In genomic region chr2:190979906-190980629, GRCh38 we compare ENCODE assay signal across 7 cellular contexts. TPM values are rescaled to one million over a fixed set of nuclear protein-coding genes. Genes with fewer than 3 reads are reported as not detected.
DNase-seq lines count a peak whose midpoint lies in the region; ATAC-seq and TF ChIP-seq lines count a peak whose summit lies in the region.

No MANE protein-coding gene starts in this region.

- TF ChIP-seq RAD21 in IMR-90 (IDR thresholded peaks at IDR 0.05; ENCODE audit: low read length) = 0 out of 2 replicates have a peak, but pooled peaks have one; percentile 15

- no peaks in the 10 kb centered on the region for H3K27me3 Mint-ChIP-seq in T-cell

- H3K27ac Mint-ChIP-seq in T-cell = peak overlapping the region; percentile 79 to 94
- H3K27ac Mint-ChIP-seq in stimulated activated effector memory CD8-positive, alpha-beta T cell treated with anti-CD3 and anti-CD28 coated beads, Interleukin-12 subunit alpha, Interleukin-12 subunit beta, amount 100 ng/mL, for 72 hours = peak overlapping the region; percentile 87

- H3K9me3 ChIP-seq in IMR-90 (ENCODE audit: control insufficient read depth, insufficient read depth, low read length) = no peaks in the 10 kb centered on the region
- H3K9me3 ChIP-seq in cardiac muscle cell (ENCODE audit: low read depth) = no peaks in the 10 kb centered on the region

- peaks cover 90% of the 10 kb centered on the region for H3K36me3 Mint-ChIP-seq in T-cell
- H3K36me3 Mint-ChIP-seq in stimulated activated effector memory CD8-positive, alpha-beta T cell treated with anti-CD3 and anti-CD28 coated beads, Interleukin-12 subunit alpha, Interleukin-12 subunit beta, amount 100 ng/mL, for 72 hours = peaks cover 100% of the 10 kb centered on the region

- no peak overlapping the region for H2AK9ac ChIP-seq in IMR-90 (replicated peaks; ENCODE audit: low read depth, low read length, poor library complexity)

- H2AFZ ChIP-seq in IMR-90 (replicated peaks; ENCODE audit: low read length, poor library complexity) = no peak overlapping the region

- H3K36me3 ChIP-seq in IMR-90 (ENCODE audit: control insufficient read depth, insufficient read depth, low read length) = peaks cover 53% of the 10 kb centered on the region
- peaks cover 27% of the 10 kb centered on the region for H3K36me3 ChIP-seq in cardiac muscle cell

- H4K20me1 ChIP-seq in IMR-90 (ENCODE audit: insufficient read depth, low read length) = peaks cover 42% of the 10 kb centered on the region

- dilution Hi-C loops in IMR-90 (cut with HindIII; ENCODE audit: low sequenced_read_pairs, unreplicated experiment) = no loop called here

- no peak overlapping the region for H3K14ac ChIP-seq in IMR-90 (replicated peaks; ENCODE audit: low read depth, low read length)

- in situ Hi-C loops in IMR-90 (cut with MboI; ENCODE audit: low sequenced_read_pairs) = no loop called here

- 7% methylated on average over 3 of the region's 14 CpGs; no CpG with 5 or more reads in 1 of the 2 experiments for WGBS in IMR-90 (ENCODE audit: extremely low coverage in 2 of 2, insufficient read length in 1 of 2), 2 experiments

- peaks cover 53 to 75% (median 61%) of the 10 kb centered on the region in 3 donors for H3K4me1 Mint-ChIP-seq in T-cell
- peaks cover 23% of the 10 kb centered on the region for H3K4me1 Mint-ChIP-seq in stimulated activated effector memory CD8-positive, alpha-beta T cell treated with anti-CD3 and anti-CD28 coated beads, Interleukin-12 subunit alpha, Interleukin-12 subunit beta, amount 100 ng/mL, for 72 hours

- no peak overlapping the region for H2BK15ac ChIP-seq in IMR-90 (ENCODE audit: low read depth, low read length)

- peak overlapping the region; percentile 62 for H3K4me2 ChIP-seq in IMR-90 (ENCODE audit: low read depth, low read length)

- H3K79me1 ChIP-seq in IMR-90 (ENCODE audit: low read depth in 1 of 2, low read length in 2 of 2) = peaks cover 0 to 24% of the 10 kb centered on the region in 2 experiments; a peak in 3 of 4 replicates

- H3K9ac ChIP-seq in IMR-90 (ENCODE audit: low read depth, low read length) = no peak overlapping the region

- H2AK5ac ChIP-seq in IMR-90 (ENCODE audit: low read depth, low read length) = no peak overlapping the region

- TF ChIP-seq POLR2A in IMR-90 (IDR thresholded peaks at IDR 0.05; ENCODE audit: low read depth, low read length) = no peak

- no peaks in the 10 kb centered on the region for H3K9me3 Mint-ChIP-seq in T-cell
- no peaks in the 10 kb centered on the region for H3K9me3 Mint-ChIP-seq in stimulated activated effector memory CD8-positive, alpha-beta T cell treated with anti-CD3 and anti-CD28 coated beads, Interleukin-12 subunit alpha, Interleukin-12 subunit beta, amount 100 ng/mL, for 72 hours

- peak; percentile 87 for ATAC-seq in IMR-90 (ENCODE audit: low read depth)
- ATAC-seq in T-cell (replicated peaks in 1 of 4) = peak in 3 of 4 experiments; percentile 22 to 36 (median 34)
- ATAC-seq in stimulated activated effector memory CD8-positive, alpha-beta T cell treated with anti-CD3 and anti-CD28 coated beads, Interleukin-12 subunit alpha, Interleukin-12 subunit beta, amount 100 ng/mL, for 72 hours = no peak
- ATAC-seq in GM19463 (IDR thresholded peaks at IDR 0.05; ENCODE audit: unreplicated experiment) = no peak

- intact Hi-C loops in IMR-90 (cut with micrococcal nuclease) (loop anchor here (1.0 kb wide), 1 partner anchor 199 kb away; no protein-coding TSS in a partner anchor), posterior vena cava (cut with DNase I) (no loop called here)

- H3K4me3 ChIP-seq in IMR-90 (ENCODE audit: insufficient read depth, low read depth, low read length) (no peak overlapping the region), cardiac muscle cell (no peak overlapping the region)

- H2BK20ac ChIP-seq in IMR-90 (ENCODE audit: low read depth, low read length) = no peak overlapping the region

- H3K4me3 Mint-ChIP-seq in T-cell = peak overlapping the region in 1 of 3 donors; percentile 30
- no peak overlapping the region for H3K4me3 Mint-ChIP-seq in stimulated activated effector memory CD8-positive, alpha-beta T cell treated with anti-CD3 and anti-CD28 coated beads, Interleukin-12 subunit alpha, Interleukin-12 subunit beta, amount 100 ng/mL, for 72 hours

- no peak overlapping the region for H3K4ac ChIP-seq in IMR-90 (ENCODE audit: low read depth, low read length)

- H3K27me3 ChIP-seq in IMR-90 (ENCODE audit: control insufficient read depth, insufficient read depth, low read length) (no peaks in the 10 kb centered on the region), cardiac muscle cell (no peaks in the 10 kb centered on the region)

- H2BK120ac ChIP-seq in IMR-90 (ENCODE audit: low read depth, low read length) = no peak overlapping the region

- H4K5ac ChIP-seq in IMR-90 (ENCODE audit: low read depth, low read length) = no peak overlapping the region

- peaks cover 5% of the 10 kb centered on the region for H3K4me1 ChIP-seq in IMR-90 (ENCODE audit: control insufficient read depth, insufficient read depth, low read length)
- peaks cover 12% of the 10 kb centered on the region for H3K4me1 ChIP-seq in cardiac muscle cell (ENCODE audit: low read depth)

- no peak overlapping the region for H2BK5ac ChIP-seq in IMR-90 (ENCODE audit: low read depth, low read length, poor library complexity, severe bottlenecking)

- POLR2A ChIA-PET in IMR-90 (lab: Charles Lee; ENCODE audit: unreplicated experiment) (no interaction called here), T-cell (lab: Charles Lee) (interaction anchor here (0.6 to 0.9 kb wide), 5 partner anchors 19 to 226 kb away, joined by 3 to 6 read pairs (median 3); no protein-coding TSS in a partner anchor)

- H3K27ac ChIP-seq in IMR-90 (ENCODE audit: insufficient read depth, low read length) (peak overlapping the region; percentile 0; the same call in 1 of the 2 replicates), cardiac muscle cell (peak overlapping the region; percentile 87)

- H3K23ac ChIP-seq in IMR-90 (ENCODE audit: low read depth, low read length) = no peak overlapping the region

- H4K8ac ChIP-seq in IMR-90 (ENCODE audit: low read depth in 2 of 2, low read length in 2 of 2) = no peak overlapping the region

- DNase-seq in IMR-90 = peak; percentile 96
- DNase-seq in T-cell = no peak
- peak; percentile 79 to 93 for DNase-seq in cardiac muscle cell (ENCODE audit: low read depth in 1 of 2, low spot score in 1 of 2)
- DNase-seq in stimulated activated effector memory CD8-positive, alpha-beta T cell treated with anti-CD3 and anti-CD28 coated beads, Interleukin-12 subunit alpha, Interleukin-12 subunit beta, amount 100 ng/mL, for 72 hours (ENCODE audit: low spot score in 2 of 2) = no peak
- DNase-seq in NCI-H2171 (lab: John Stamatoyannopoulos, UW) = no peak
- no peak for DNase-seq in posterior vena cava (ENCODE audit: low spot score)

- no peak overlapping the region for H3K56ac ChIP-seq in IMR-90 (ENCODE audit: extremely low read depth, insufficient read depth, low read length)

- CTCF ChIA-PET in IMR-90 (lab: Yijun Ruan, JAX) (interaction anchor here (0.6 kb wide), 1 partner anchor 533 kb away, joined by 3 read pairs; no protein-coding TSS in a partner anchor), T-cell (lab: Charles Lee) (interaction anchor here in 1 of 2 donors (0.6 kb wide), 1 partner anchor 353 kb away, joined by 6 read pairs; no protein-coding TSS in a partner anchor)

- H3K9me1 ChIP-seq in IMR-90 (ENCODE audit: insufficient read depth, low read length) = peaks cover 19% of the 10 kb centered on the region

- no peak for TF ChIP-seq CTCF in IMR-90 (conservative IDR thresholded peaks at IDR 0.05; ENCODE audit: low read depth, low read length)
- TF ChIP-seq CTCF in cardiac muscle cell (IDR thresholded peaks at IDR 0.05; ENCODE audit: low read depth, low read length) = no peak

- no TSS peak for BruUV-seq in IMR-90 (replicated peaks; lab: Mats Ljungman, UMichigan)

- H4K91ac ChIP-seq in IMR-90 (ENCODE audit: insufficient read depth, low read depth, low read length) = no peak overlapping the region

- H3K18ac ChIP-seq in IMR-90 (ENCODE audit: low read depth, low read length) = no peak overlapping the region

TF ChIP-seq in IMR-90, 13 proteins besides CTCF, POLR2A, EP300 and RAD21 (continues in another document):
- TF ChIP-seq FOS (IDR thresholded peaks at IDR 0.05; ENCODE audit: low read depth, low read length) = peak; percentile 74
- no peak for TF ChIP-seq ELK1 (IDR thresholded peaks at IDR 0.05; ENCODE audit: borderline replicate concordance, low read depth, low read length)
- 0 out of 2 replicates have a peak, but pooled peaks have one; percentile 21 for TF ChIP-seq MXI1 (IDR thresholded peaks at IDR 0.05; ENCODE audit: borderline replicate concordance, low read depth, low read length)
- no peak for TF ChIP-seq RFX5 (IDR thresholded peaks at IDR 0.05; ENCODE audit: low read depth, low read length)
- TF ChIP-seq USF2 (IDR thresholded peaks at IDR 0.05; ENCODE audit: low read depth, low read length) = no peak
- no peak for TF ChIP-seq NFE2L2 (IDR thresholded peaks at IDR 0.05; ENCODE audit: low read depth, low read length)
- TF ChIP-seq MAZ (IDR thresholded peaks at IDR 0.05; ENCODE audit: borderline replicate concordance, low read depth, low read length) = peak; percentile 32; the same call in 1 of the 2 replicates
- TF ChIP-seq CEBPB (IDR thresholded peaks at IDR 0.05; ENCODE audit: low read depth, low read length) = 0 out of 2 replicates have a peak, but pooled peaks have one; percentile 16

RNA-seq across cellular contexts. Expression of gene STAT1, which starts 33.9 kb away (rescaled TPM):
- total RNA-seq in IMR-90 (2012; rRNA removed) (67.9 and 80.3 TPM in 2 replicates), T-cell (100 to 1,000 TPM in 3 of 5 donors, 10 to 100 TPM in 2; 77.6 to 229 (median 152) TPM), cardiac muscle cell (35.4 and 42.8 TPM in 2 replicates), posterior vena cava (10 to 100 TPM; 57.9 to 88.4 TPM)
- polyA plus RNA-seq in IMR-90 (2012; rRNA removed) (42.6 and 43.2 TPM in 2 replicates), cardiac muscle cell (32.0 and 36.6 TPM in 2 replicates)
- polyA plus RNA-seq in IMR-90 (2012; cell fraction: cytosol; rRNA removed) = 17.3 and 19.3 TPM in 2 replicates
- polyA plus RNA-seq in IMR-90 (2012; cell fraction: nucleus; rRNA removed; ENCODE audit: low replicate concordance) = 17.0 and 40.3 TPM in 2 replicates

Comparison
In these comparisons a context has a peak if more than half of its experiments do, and no peak if none do; other contexts are left out.
1. ATAC-seq: peak in IMR-90 (single experiment) and T-cell (3 of 4); none in stimulated activated effector memory CD8-positive, alpha-beta T cell treated with anti-CD3 and anti-CD28 coated beads, Interleukin-12 subunit alpha, Interleukin-12 subunit beta, amount 100 ng/mL, for 72 hours (single experiment) and GM19463 (single experiment).
2. DNase-seq: peak in IMR-90 (single experiment) and cardiac muscle cell (2 of 2); none in T-cell (0 of 34), stimulated activated effector memory CD8-positive, alpha-beta T cell treated with anti-CD3 and anti-CD28 coated beads, Interleukin-12 subunit alpha, Interleukin-12 subunit beta, amount 100 ng/mL, for 72 hours (0 of 2), NCI-H2171 (single experiment) and posterior vena cava (single experiment).